In the genomic region with DNA sequence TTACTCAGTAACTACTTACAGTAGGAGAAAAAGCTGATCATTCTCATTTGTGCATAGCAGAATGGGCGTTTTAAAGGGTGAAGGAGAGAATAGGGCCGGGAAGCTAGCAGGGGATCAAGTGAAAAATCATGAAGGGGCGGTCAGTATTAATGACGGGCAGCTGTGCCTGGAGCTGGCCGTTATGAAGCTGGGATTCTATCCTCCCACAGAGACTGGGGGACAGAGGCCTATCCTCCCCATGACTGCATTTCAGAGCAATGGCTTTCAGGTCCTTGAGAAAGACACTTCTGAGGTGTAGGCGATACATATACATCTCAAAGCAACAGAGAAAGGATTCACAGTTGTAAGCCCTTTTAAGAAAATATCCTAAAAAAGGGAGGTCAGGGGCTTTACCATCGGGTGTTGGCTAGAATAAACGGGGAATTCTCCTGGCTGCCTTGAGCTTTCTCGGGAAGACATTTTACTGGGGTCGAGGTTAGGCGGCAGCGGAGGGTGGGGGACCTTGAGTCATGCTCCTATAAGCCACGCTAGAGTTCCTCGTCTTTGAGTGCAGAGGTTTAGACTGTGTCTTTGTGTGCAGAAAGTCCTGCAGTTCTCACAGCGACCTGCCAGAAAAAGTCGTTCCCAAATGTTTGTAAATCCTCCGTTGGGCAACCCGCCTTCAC, we compare ENCODE assay signal across 8 cellular contexts. TPM values are rescaled to one million over a fixed set of nuclear protein-coding genes. Genes with fewer than 3 reads are reported as not detected.
DNase-seq lines count a peak whose midpoint lies in the region; ATAC-seq and TF ChIP-seq lines count a peak whose summit lies in the region.

No MANE protein-coding gene starts in this region.

- no peaks in the 10 kb centered on the region for H4K20me1 ChIP-seq in OCI-LY7 (ENCODE audit: insufficient read depth, low read length)

- H2AFZ ChIP-seq in OCI-LY7 (ENCODE audit: low read length): no peak overlapping the region

- H3K27me3 ChIP-seq in body of pancreas: no peaks in the 10 kb centered on the region
- no peaks in the 10 kb centered on the region for H3K27me3 ChIP-seq in lower lobe of right lung (ENCODE audit: low read depth)
- H3K27me3 ChIP-seq in upper lobe of left lung: no peaks in the 10 kb centered on the region

- no peak for TF ChIP-seq CTCF in body of pancreas (IDR thresholded peaks at IDR 0.05)
- no peak for TF ChIP-seq CTCF in lower lobe of right lung (IDR thresholded peaks at IDR 0.05)
- no peak for TF ChIP-seq CTCF in upper lobe of left lung (IDR thresholded peaks at IDR 0.05)
- no peak for TF ChIP-seq CTCF in OCI-LY7 (conservative IDR thresholded peaks at IDR 0.05; ENCODE audit: low read length)

- H3K9me3 ChIP-seq in body of pancreas (no peaks in the 10 kb centered on the region), lower lobe of right lung (no peaks in the 10 kb centered on the region), upper lobe of left lung (peaks cover 0 to 3% (median 0%) of the 10 kb centered on the region in 4 donors), OCI-LY7 (ENCODE audit: low read length) (no peaks in the 10 kb centered on the region)

- no peak for DNase-seq in activated naive CD4-positive, alpha-beta T cell treated with anti-CD3 and anti-CD28 coated beads, Interleukin-2, amount 10 ng/mL, durations not matched to agents 7 days and 5 days
- no peak for DNase-seq in activated naive CD4-positive, alpha-beta T cell (lab: John Stamatoyannopoulos, UW)
- DNase-seq in body of pancreas (no peak), lower lobe of right lung (no peak), upper lobe of left lung (no peak), OCI-LY7 (ENCODE audit: low spot score) (no peak), DMS79 (lab: John Stamatoyannopoulos, UW) (no peak), dedifferentiated amniotic fluid mesenchymal stem cell (ENCODE audit: extremely low spot score) (no peak)

- H3K4me3 ChIP-seq in body of pancreas: peak overlapping the region in 1 of 2 donors; percentile 89
- H3K4me3 ChIP-seq in lower lobe of right lung: peak overlapping the region; percentile 77
- H3K4me3 ChIP-seq in upper lobe of left lung: peak overlapping the region; percentile 49 to 91 (median 86)
- no peak overlapping the region for H3K4me3 ChIP-seq in OCI-LY7 (ENCODE audit: low read depth, low read length, poor library complexity, severe bottlenecking)

- POLR2A ChIA-PET in OCI-LY7 (lab: Charles Lee): no interaction called here

- no peaks in the 10 kb centered on the region for H3K36me3 ChIP-seq in body of pancreas (replicated peaks in 1 of 2; ENCODE audit: insufficient read depth in 1 of 2, low read depth in 2 of 2)
- no peaks in the 10 kb centered on the region for H3K36me3 ChIP-seq in lower lobe of right lung
- H3K36me3 ChIP-seq in upper lobe of left lung: no peaks in the 10 kb centered on the region
- no peaks in the 10 kb centered on the region for H3K36me3 ChIP-seq in OCI-LY7 (ENCODE audit: insufficient read depth, low read length)

- no peaks in the 10 kb centered on the region for H3K9me3 Mint-ChIP-seq in activated naive CD4-positive, alpha-beta T cell treated with anti-CD3 and anti-CD28 coated beads, Interleukin-2, amount 10 ng/mL, durations not matched to agents 7 days and 5 days

- no peak for ATAC-seq in body of pancreas
- no peak for ATAC-seq in lower lobe of right lung
- ATAC-seq in upper lobe of left lung (ENCODE audit: low FRiP score in 2 of 2): peak in 1 of 2 donors; percentile 39

- peaks cover 67% of the 10 kb centered on the region for H3K27me3 Mint-ChIP-seq in activated naive CD4-positive, alpha-beta T cell treated with anti-CD3 and anti-CD28 coated beads, Interleukin-2, amount 10 ng/mL, durations not matched to agents 7 days and 5 days

- TF ChIP-seq EP300 in upper lobe of left lung (IDR thresholded peaks at IDR 0.05): no peak

- WGBS in body of pancreas, 2 donors: 15 to 24% methylated on average over 15 to 18 of the region's 18 CpGs
- WGBS in upper lobe of left lung, 2 donors: 24 to 27% methylated on average over 16 to 18 of the region's 18 CpGs

- H3K4me3 Mint-ChIP-seq in activated naive CD4-positive, alpha-beta T cell treated with anti-CD3 and anti-CD28 coated beads, Interleukin-2, amount 10 ng/mL, durations not matched to agents 7 days and 5 days: peak overlapping the region; percentile 37

- no peak overlapping the region for H3K27ac Mint-ChIP-seq in activated naive CD4-positive, alpha-beta T cell treated with anti-CD3 and anti-CD28 coated beads, Interleukin-2, amount 10 ng/mL, durations not matched to agents 7 days and 5 days

- BruUV-seq in OCI-LY7 (replicated peaks; lab: Mats Ljungman, UMichigan): no TSS peak

- H3K27ac ChIP-seq in body of pancreas (peak overlapping the region; percentile 88 to 97 (median 92)), lower lobe of right lung (peak overlapping the region; percentile 88), upper lobe of left lung (peak overlapping the region; percentile 82 to 97 (median 91)), OCI-LY7 (ENCODE audit: low read depth, low read length, poor library complexity, severe bottlenecking) (no peak overlapping the region)

- H3K36me3 Mint-ChIP-seq in activated naive CD4-positive, alpha-beta T cell treated with anti-CD3 and anti-CD28 coated beads, Interleukin-2, amount 10 ng/mL, durations not matched to agents 7 days and 5 days: no peaks in the 10 kb centered on the region

- peaks cover 9% of the 10 kb centered on the region for H3K4me1 Mint-ChIP-seq in activated naive CD4-positive, alpha-beta T cell treated with anti-CD3 and anti-CD28 coated beads, Interleukin-2, amount 10 ng/mL, durations not matched to agents 7 days and 5 days

- TF ChIP-seq POLR2A in body of pancreas (IDR thresholded peaks at IDR 0.05) (no peak), upper lobe of left lung (IDR thresholded peaks at IDR 0.05) (no peak)

- H3K4me2 ChIP-seq in OCI-LY7 (ENCODE audit: low read length): no peak overlapping the region

- no peaks in the 10 kb centered on the region for H3K9me2 ChIP-seq in OCI-LY7 (ENCODE audit: insufficient read depth, low read length)

- no peaks in the 10 kb centered on the region for H3K79me2 ChIP-seq in OCI-LY7 (ENCODE audit: insufficient read depth, low read depth, low read length)

- CTCF ChIA-PET in activated naive CD4-positive, alpha-beta T cell treated with anti-CD3 and anti-CD28 coated beads, Interleukin-2, amount 10 ng/mL, durations not matched to agents 7 days and 5 days (lab: Charles Lee): interaction anchor here (2.7 kb wide), 1 partner anchor 14 kb away, joined by 10 read pairs; no protein-coding TSS in a partner anchor
- CTCF ChIA-PET in OCI-LY7 (lab: Charles Lee; ENCODE audit: unreplicated experiment): no interaction called here

- intact Hi-C loops in body of pancreas (cut with DNase I) (no loop called here), lower lobe of right lung (cut with DNase I) (no loop called here), OCI-LY7 (cut with micrococcal nuclease; ENCODE audit: unreplicated experiment) (no loop called here)

- peaks cover 49% of the 10 kb centered on the region for H3K4me1 ChIP-seq in body of pancreas
- H3K4me1 ChIP-seq in lower lobe of right lung: peaks cover 42% of the 10 kb centered on the region
- H3K4me1 ChIP-seq in upper lobe of left lung: peaks cover 19 to 29% (median 24%) of the 10 kb centered on the region in 4 donors
- H3K4me1 ChIP-seq in OCI-LY7 (ENCODE audit: insufficient read depth, low read length, poor library complexity, severe bottlenecking): no peaks in the 10 kb centered on the region

RNA-seq across cellular contexts. Expression of a gene that starts 0.6 kb away (rescaled TPM):
- 10 to 100 TPM; 19.5 to 37.9 TPM for total RNA-seq in body of pancreas
- 56.6 TPM for total RNA-seq in lower lobe of right lung
- 100 to 1,000 TPM in 1 of 6 donors, 10 to 100 TPM in 5; 44.2 to 125 (median 62.0) TPM for total RNA-seq in upper lobe of left lung
- total RNA-seq in OCI-LY7 (2014; rRNA removed; shearing (Covaris generic)): not detected in 2 replicates
- total RNA-seq in OCI-LY7 (2022): not detected in 2 replicates

RNA-seq across cellular contexts. Expression of a gene that starts 39.2 kb away (rescaled TPM):
- total RNA-seq in body of pancreas (10 to 100 TPM in 1 of 2 donors, 1 to 10 TPM in 1; 5.2 to 71.5 TPM), lower lobe of right lung (37.6 TPM), upper lobe of left lung (10 to 100 TPM in 5 of 6 donors, 1 to 10 TPM in 1; 10.0 to 41.7 (median 22.3) TPM), OCI-LY7 (2022) (not detected in 2 replicates)
- total RNA-seq in OCI-LY7 (2014; rRNA removed; shearing (Covaris generic)): not detected in 2 replicates

RNA-seq across cellular contexts. Expression of a gene that starts 57.4 kb away (rescaled TPM):
- total RNA-seq in body of pancreas: 10 to 100 TPM; 10.9 to 11.4 TPM
- total RNA-seq in lower lobe of right lung: 26.3 TPM
- 10 to 100 TPM; 12.6 to 33.0 (median 30.0) TPM for total RNA-seq in upper lobe of left lung
- not detected in 2 replicates for total RNA-seq in OCI-LY7 (2014; rRNA removed; shearing (Covaris generic))
- not detected in 2 replicates for total RNA-seq in OCI-LY7 (2022)

Comparison
In these comparisons a context has a peak if more than half of its experiments do, and no peak if none do; other contexts are left out.
1. RNA of a gene that starts 0.6 kb away (total RNA-seq): 44.2 to 125 TPM in upper lobe of left lung, 56.6 TPM in lower lobe of right lung (single experiment) and 19.5 to 37.9 TPM in body of pancreas; not detected in OCI-LY7; every median in the first group is over 10 times any median in the second.
2. RNA of a gene that starts 39.2 kb away (total RNA-seq): 5.2 to 71.5 TPM in body of pancreas, 37.6 TPM in lower lobe of right lung (single experiment) and 10.0 to 41.7 TPM in upper lobe of left lung; not detected in OCI-LY7; every median in the first group is over 4 times any median in the second.
3. RNA of a gene that starts 57.4 kb away (total RNA-seq): 12.6 to 33.0 TPM in upper lobe of left lung, 26.3 TPM in lower lobe of right lung (single experiment) and 10.9 to 11.4 TPM in body of pancreas; not detected in OCI-LY7; every median in the first group is over 10 times any median in the second.